1 cellular context compared by ENCODE assay signal in the genomic region with DNA sequence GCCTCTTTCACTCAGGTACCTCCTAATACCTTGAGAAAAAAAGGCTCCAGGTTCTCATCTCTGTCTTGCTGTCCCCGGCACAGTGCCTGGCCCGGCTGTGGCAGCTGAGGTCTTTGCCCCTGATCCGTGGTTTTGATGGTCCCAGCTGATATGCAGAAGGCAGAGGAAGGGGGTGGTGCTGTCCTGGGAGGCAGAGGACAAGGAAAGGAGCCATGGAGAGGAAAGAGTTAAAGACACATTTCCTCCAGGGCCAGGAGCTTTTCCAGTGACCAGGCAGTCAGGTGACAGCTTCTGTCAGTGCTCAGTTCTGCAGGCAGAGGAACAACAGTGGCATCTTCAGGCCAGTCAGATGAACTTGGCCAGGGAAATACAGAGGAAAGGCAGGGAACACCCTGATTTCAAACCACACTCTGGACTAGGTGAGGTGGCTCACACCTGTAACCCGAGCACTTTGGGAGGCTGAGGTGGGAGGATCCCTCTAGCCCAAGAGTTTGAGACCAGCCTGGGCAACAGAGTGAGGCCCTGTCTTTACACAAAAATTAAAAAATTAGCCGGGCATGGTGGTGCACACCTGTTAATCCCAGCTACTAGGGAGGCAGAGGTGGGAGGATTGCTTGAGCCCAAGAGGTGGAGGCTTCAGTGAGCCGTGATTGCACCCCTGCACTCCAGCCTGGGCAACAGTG.
TF ChIP-seq lines count a peak whose summit lies in the region.

No MANE protein-coding gene starts in this region.

TF ChIP-seq in HepG2, 621 proteins besides CTCF, POLR2A, EP300 and RAD21 (continued from another document and continues in another):
- TF ChIP-seq, protein P1, sequence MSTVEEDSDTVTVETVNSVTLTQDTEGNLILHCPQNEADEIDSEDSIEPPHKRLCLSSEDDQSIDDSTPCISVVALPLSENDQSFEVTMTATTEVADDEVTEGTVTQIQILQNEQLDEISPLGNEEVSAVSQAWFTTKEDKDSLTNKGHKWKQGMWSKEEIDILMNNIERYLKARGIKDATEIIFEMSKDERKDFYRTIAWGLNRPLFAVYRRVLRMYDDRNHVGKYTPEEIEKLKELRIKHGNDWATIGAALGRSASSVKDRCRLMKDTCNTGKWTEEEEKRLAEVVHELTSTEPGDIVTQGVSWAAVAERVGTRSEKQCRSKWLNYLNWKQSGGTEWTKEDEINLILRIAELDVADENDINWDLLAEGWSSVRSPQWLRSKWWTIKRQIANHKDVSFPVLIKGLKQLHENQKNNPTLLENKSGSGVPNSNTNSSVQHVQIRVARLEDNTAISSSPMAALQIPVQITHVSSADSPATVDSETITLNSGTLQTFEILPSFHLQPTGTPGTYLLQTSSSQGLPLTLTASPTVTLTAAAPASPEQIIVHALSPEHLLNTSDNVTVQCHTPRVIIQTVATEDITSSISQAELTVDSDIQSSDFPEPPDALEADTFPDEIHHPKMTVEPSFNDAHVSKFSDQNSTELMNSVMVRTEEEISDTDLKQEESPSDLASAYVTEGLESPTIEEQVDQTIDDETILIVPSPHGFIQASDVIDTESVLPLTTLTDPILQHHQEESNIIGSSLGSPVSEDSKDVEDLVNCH (CRISPR knock-in tag; IDR thresholded peaks at IDR 0.05), result no peak; the same call in 1 of the 2 replicates
- TF ChIP-seq NR2C2 (CRISPR knock-in tag; IDR thresholded peaks at IDR 0.05; ENCODE audit: borderline replicate concordance), result no peak
- TF ChIP-seq KLF6 (CRISPR knock-in tag; IDR thresholded peaks at IDR 0.05), result no peak
- peak; percentile 28; the same call in 1 of the 2 replicates for TF ChIP-seq ZNF274 (CRISPR knock-in tag; IDR thresholded peaks at IDR 0.05)
- peak; percentile 99 for TF ChIP-seq SMC3 (IDR thresholded peaks at IDR 0.05; ENCODE audit: low read length)
- TF ChIP-seq, protein P2, sequence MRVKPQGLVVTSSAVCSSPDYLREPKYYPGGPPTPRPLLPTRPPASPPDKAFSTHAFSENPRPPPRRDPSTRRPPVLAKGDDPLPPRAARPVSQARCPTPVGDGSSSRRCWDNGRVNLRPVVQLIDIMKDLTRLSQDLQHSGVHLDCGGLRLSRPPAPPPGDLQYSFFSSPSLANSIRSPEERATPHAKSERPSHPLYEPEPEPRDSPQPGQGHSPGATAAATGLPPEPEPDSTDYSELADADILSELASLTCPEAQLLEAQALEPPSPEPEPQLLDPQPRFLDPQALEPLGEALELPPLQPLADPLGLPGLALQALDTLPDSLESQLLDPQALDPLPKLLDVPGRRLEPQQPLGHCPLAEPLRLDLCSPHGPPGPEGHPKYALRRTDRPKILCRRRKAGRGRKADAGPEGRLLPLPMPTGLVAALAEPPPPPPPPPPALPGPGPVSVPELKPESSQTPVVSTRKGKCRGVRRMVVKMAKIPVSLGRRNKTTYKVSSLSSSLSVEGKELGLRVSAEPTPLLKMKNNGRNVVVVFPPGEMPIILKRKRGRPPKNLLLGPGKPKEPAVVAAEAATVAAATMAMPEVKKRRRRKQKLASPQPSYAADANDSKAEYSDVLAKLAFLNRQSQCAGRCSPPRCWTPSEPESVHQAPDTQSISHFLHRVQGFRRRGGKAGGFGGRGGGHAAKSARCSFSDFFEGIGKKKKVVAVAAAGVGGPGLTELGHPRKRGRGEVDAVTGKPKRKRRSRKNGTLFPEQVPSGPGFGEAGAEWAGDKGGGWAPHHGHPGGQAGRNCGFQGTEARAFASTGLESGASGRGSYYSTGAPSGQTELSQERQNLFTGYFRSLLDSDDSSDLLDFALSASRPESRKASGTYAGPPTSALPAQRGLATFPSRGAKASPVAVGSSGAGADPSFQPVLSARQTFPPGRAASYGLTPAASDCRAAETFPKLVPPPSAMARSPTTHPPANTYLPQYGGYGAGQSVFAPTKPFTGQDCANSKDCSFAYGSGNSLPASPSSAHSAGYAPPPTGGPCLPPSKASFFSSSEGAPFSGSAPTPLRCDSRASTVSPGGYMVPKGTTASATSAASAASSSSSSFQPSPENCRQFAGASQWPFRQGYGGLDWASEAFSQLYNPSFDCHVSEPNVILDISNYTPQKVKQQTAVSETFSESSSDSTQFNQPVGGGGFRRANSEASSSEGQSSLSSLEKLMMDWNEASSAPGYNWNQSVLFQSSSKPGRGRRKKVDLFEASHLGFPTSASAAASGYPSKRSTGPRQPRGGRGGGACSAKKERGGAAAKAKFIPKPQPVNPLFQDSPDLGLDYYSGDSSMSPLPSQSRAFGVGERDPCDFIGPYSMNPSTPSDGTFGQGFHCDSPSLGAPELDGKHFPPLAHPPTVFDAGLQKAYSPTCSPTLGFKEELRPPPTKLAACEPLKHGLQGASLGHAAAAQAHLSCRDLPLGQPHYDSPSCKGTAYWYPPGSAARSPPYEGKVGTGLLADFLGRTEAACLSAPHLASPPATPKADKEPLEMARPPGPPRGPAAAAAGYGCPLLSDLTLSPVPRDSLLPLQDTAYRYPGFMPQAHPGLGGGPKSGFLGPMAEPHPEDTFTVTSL (CRISPR knock-in tag; IDR thresholded peaks at IDR 0.05; ENCODE audit: borderline replicate concordance), result no peak
- TF ChIP-seq NR2F6 (IDR thresholded peaks at IDR 0.05), result no peak
- TF ChIP-seq NR2F6 (CRISPR knock-in tag; IDR thresholded peaks at IDR 0.05), result peak; percentile 41; the same call in 1 of the 2 replicates
- TF ChIP-seq, protein P3, sequence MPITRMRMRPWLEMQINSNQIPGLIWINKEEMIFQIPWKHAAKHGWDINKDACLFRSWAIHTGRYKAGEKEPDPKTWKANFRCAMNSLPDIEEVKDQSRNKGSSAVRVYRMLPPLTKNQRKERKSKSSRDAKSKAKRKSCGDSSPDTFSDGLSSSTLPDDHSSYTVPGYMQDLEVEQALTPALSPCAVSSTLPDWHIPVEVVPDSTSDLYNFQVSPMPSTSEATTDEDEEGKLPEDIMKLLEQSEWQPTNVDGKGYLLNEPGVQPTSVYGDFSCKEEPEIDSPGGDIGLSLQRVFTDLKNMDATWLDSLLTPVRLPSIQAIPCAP (CRISPR knock-in tag; IDR thresholded peaks at IDR 0.05; ENCODE audit: low read depth), result no peak
- TF ChIP-seq, protein P4, sequence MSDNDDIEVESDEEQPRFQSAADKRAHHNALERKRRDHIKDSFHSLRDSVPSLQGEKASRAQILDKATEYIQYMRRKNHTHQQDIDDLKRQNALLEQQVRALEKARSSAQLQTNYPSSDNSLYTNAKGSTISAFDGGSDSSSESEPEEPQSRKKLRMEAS (IDR thresholded peaks at IDR 0.05), result no peak; the same call in 1 of the 2 replicates
- TF ChIP-seq GATAD1 (CRISPR knock-in tag; IDR thresholded peaks at IDR 0.05), result peak; percentile 76; the same call in 1 of the 2 replicates
- TF ChIP-seq, protein P5, sequence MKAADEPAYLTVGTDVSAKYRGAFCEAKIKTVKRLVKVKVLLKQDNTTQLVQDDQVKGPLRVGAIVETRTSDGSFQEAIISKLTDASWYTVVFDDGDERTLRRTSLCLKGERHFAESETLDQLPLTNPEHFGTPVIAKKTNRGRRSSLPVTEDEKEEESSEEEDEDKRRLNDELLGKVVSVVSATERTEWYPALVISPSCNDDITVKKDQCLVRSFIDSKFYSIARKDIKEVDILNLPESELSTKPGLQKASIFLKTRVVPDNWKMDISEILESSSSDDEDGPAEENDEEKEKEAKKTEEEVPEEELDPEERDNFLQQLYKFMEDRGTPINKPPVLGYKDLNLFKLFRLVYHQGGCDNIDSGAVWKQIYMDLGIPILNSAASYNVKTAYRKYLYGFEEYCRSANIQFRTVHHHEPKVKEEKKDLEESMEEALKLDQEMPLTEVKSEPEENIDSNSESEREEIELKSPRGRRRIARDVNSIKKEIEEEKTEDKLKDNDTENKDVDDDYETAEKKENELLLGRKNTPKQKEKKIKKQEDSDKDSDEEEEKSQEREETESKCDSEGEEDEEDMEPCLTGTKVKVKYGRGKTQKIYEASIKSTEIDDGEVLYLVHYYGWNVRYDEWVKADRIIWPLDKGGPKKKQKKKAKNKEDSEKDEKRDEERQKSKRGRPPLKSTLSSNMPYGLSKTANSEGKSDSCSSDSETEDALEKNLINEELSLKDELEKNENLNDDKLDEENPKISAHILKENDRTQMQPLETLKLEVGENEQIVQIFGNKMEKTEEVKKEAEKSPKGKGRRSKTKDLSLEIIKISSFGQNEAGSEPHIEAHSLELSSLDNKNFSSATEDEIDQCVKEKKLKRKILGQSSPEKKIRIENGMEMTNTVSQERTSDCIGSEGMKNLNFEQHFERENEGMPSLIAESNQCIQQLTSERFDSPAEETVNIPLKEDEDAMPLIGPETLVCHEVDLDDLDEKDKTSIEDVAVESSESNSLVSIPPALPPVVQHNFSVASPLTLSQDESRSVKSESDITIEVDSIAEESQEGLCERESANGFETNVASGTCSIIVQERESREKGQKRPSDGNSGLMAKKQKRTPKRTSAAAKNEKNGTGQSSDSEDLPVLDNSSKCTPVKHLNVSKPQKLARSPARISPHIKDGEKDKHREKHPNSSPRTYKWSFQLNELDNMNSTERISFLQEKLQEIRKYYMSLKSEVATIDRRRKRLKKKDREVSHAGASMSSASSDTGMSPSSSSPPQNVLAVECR (CRISPR knock-in tag; IDR thresholded peaks at IDR 0.05; ENCODE audit: borderline replicate concordance), result peak; percentile 18; the same call in 1 of the 2 replicates
- peak; percentile 60 for TF ChIP-seq THAP11 (CRISPR knock-in tag; IDR thresholded peaks at IDR 0.05)
- peak; percentile 89 for TF ChIP-seq ERF (CRISPR knock-in tag; IDR thresholded peaks at IDR 0.05)
- TF ChIP-seq SAP130 (CRISPR knock-in tag; IDR thresholded peaks at IDR 0.05; ENCODE audit: low read depth), result peak; percentile 75
- 0 out of 2 replicates have a peak, but pooled peaks have one; percentile 54 for TF ChIP-seq ZNF788 (CRISPR knock-in tag; IDR thresholded peaks at IDR 0.05; ENCODE audit: borderline replicate concordance)
- TF ChIP-seq CEBPG (CRISPR knock-in tag; IDR thresholded peaks at IDR 0.05), result peak; percentile 29; the same call in 1 of the 2 replicates
- no peak for TF ChIP-seq HES4 (CRISPR knock-in tag; IDR thresholded peaks at IDR 0.05; ENCODE audit: borderline replicate concordance)
- peak; percentile 44; the same call in 1 of the 2 replicates for TF ChIP-seq ZNF331 (CRISPR knock-in tag; IDR thresholded peaks at IDR 0.05)
- TF ChIP-seq ZNF292 (CRISPR knock-in tag; IDR thresholded peaks at IDR 0.05; ENCODE audit: borderline replicate concordance, low read depth), result peak; percentile 62; the same call in 1 of the 2 replicates
- TF ChIP-seq, protein P6, sequence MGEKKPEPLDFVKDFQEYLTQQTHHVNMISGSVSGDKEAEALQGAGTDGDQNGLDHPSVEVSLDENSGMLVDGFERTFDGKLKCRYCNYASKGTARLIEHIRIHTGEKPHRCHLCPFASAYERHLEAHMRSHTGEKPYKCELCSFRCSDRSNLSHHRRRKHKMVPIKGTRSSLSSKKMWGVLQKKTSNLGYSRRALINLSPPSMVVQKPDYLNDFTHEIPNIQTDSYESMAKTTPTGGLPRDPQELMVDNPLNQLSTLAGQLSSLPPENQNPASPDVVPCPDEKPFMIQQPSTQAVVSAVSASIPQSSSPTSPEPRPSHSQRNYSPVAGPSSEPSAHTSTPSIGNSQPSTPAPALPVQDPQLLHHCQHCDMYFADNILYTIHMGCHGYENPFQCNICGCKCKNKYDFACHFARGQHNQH (CRISPR knock-in tag; IDR thresholded peaks at IDR 0.05), result peak; percentile 77; the same call in 1 of the 2 replicates
- peak; percentile 34; the same call in 1 of the 2 replicates for TF ChIP-seq NCOA2 (CRISPR knock-in tag; IDR thresholded peaks at IDR 0.05)
- TF ChIP-seq HNRNPL (IDR thresholded peaks at IDR 0.05; ENCODE audit: low read depth, low read length), result no peak
- TF ChIP-seq ZMYM3 (CRISPR knock-in tag; IDR thresholded peaks at IDR 0.05), result peak; percentile 59; the same call in 1 of the 2 replicates
- TF ChIP-seq FOSL2 (CRISPR knock-in tag; IDR thresholded peaks at IDR 0.05), result peak; percentile 71
- TF ChIP-seq SP1 (IDR thresholded peaks at IDR 0.05), result no peak
- TF ChIP-seq SP1 (CRISPR knock-in tag; IDR thresholded peaks at IDR 0.05), result peak; percentile 41; the same call in 1 of the 2 replicates
- TF ChIP-seq ZNF556 (CRISPR knock-in tag; IDR thresholded peaks at IDR 0.05; ENCODE audit: borderline replicate concordance), result peak; percentile 30; the same call in 1 of the 2 replicates
- TF ChIP-seq, protein P7, sequence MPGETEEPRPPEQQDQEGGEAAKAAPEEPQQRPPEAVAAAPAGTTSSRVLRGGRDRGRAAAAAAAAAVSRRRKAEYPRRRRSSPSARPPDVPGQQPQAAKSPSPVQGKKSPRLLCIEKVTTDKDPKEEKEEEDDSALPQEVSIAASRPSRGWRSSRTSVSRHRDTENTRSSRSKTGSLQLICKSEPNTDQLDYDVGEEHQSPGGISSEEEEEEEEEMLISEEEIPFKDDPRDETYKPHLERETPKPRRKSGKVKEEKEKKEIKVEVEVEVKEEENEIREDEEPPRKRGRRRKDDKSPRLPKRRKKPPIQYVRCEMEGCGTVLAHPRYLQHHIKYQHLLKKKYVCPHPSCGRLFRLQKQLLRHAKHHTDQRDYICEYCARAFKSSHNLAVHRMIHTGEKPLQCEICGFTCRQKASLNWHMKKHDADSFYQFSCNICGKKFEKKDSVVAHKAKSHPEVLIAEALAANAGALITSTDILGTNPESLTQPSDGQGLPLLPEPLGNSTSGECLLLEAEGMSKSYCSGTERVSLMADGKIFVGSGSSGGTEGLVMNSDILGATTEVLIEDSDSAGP (CRISPR knock-in tag; IDR thresholded peaks at IDR 0.05; ENCODE audit: borderline replicate concordance), result peak; percentile 66; the same call in 1 of the 2 replicates
- 0 out of 2 replicates have a peak, but pooled peaks have one; percentile 31 for TF ChIP-seq ZBTB38 (CRISPR knock-in tag; IDR thresholded peaks at IDR 0.05)
- TF ChIP-seq HDAC2 (CRISPR knock-in tag; IDR thresholded peaks at IDR 0.05), result peak; percentile 73; the same call in 1 of the 2 replicates
- peak; percentile 82 for TF ChIP-seq MEIS2 (CRISPR knock-in tag; IDR thresholded peaks at IDR 0.05)
- TF ChIP-seq RXRB (CRISPR knock-in tag; IDR thresholded peaks at IDR 0.05; ENCODE audit: borderline replicate concordance), result 0 out of 2 replicates have a peak, but pooled peaks have one; percentile 40
- no peak for TF ChIP-seq KDM6A (CRISPR knock-in tag; IDR thresholded peaks at IDR 0.05; ENCODE audit: low read depth)
- TF ChIP-seq PPARG (CRISPR knock-in tag; conservative IDR thresholded peaks at IDR 0.05), result peak; percentile 64
- TF ChIP-seq, protein P8, sequence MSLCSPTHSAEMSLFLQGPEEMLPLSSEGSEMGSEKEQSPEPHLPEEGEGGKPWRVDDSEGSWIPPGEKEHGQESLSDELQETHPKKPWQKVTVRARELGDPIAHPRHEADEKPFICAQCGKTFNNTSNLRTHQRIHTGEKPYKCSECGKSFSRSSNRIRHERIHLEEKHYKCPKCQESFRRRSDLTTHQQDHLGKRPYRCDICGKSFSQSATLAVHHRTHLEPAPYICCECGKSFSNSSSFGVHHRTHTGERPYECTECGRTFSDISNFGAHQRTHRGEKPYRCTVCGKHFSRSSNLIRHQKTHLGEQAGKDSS (CRISPR knock-in tag; IDR thresholded peaks at IDR 0.05; ENCODE audit: borderline replicate concordance, low read depth), result 0 out of 2 replicates have a peak, but pooled peaks have one; percentile 48
- no peak for TF ChIP-seq NFRKB (IDR thresholded peaks at IDR 0.05)
- no peak; the same call in 1 of the 2 replicates for TF ChIP-seq ETV5 (CRISPR knock-in tag; IDR thresholded peaks at IDR 0.05; ENCODE audit: borderline replicate concordance)
- TF ChIP-seq ZC3H13 (CRISPR knock-in tag; IDR thresholded peaks at IDR 0.05), result no peak
- TF ChIP-seq ZSCAN31 (CRISPR knock-in tag; IDR thresholded peaks at IDR 0.05; ENCODE audit: low read depth), result no peak
- TF ChIP-seq, protein P9, sequence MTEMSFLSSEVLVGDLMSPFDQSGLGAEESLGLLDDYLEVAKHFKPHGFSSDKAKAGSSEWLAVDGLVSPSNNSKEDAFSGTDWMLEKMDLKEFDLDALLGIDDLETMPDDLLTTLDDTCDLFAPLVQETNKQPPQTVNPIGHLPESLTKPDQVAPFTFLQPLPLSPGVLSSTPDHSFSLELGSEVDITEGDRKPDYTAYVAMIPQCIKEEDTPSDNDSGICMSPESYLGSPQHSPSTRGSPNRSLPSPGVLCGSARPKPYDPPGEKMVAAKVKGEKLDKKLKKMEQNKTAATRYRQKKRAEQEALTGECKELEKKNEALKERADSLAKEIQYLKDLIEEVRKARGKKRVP (CRISPR knock-in tag; IDR thresholded peaks at IDR 0.05), result 0 out of 4 replicates have a peak, but pooled peaks of 1 of the 2 experiments have one; percentile 27
